11 cellular contexts compared by ENCODE assay signal in genomic region chr16:88967800-88968588, GRCh38. TPM values are rescaled to one million over a fixed set of nuclear protein-coding genes. Genes with fewer than 3 reads are reported as not detected.
DNase-seq lines count a peak whose midpoint lies in the region; ATAC-seq and TF ChIP-seq lines count a peak whose summit lies in the region.
"Had no signal": no experiment of that assay in that cellular context is flagged by ENCODE, and none has a peak within 500 bp of the region (broad histone marks: within the 10 kb centered on the region; RNA-seq: fewer than 3 reads in every experiment).

No MANE protein-coding gene starts in this region.

- no peaks in the 10 kb centered on the region for H3K9me3 ChIP-seq in thoracic aorta

- no peaks in the 10 kb centered on the region for H3K36me3 ChIP-seq in thoracic aorta

- peak; percentile 6 for DNase-seq in activated naive CD4-positive, alpha-beta T cell treated with Interleukin-2 at 50 U/mL for 16 hours
- no peak for DNase-seq in activated naive CD4-positive, alpha-beta T cell (lab: John Stamatoyannopoulos, UW)
- DNase-seq in RPMI8226 (peak; percentile 95), thoracic aorta (ENCODE audit: low spot score) (no peak), NCI-H1092 (lab: John Stamatoyannopoulos, UW) (no peak), NCI-H510A (lab: John Stamatoyannopoulos, UW) (no peak), SW480 (ENCODE audit: low spot score) (no peak)
- DNase-seq: erythroblast; stimulated activated naive CD4-positive, alpha-beta T cell had no signal

- no peak overlapping the region for H3K27ac ChIP-seq in thoracic aorta

- H3K27me3 ChIP-seq in thoracic aorta (replicated peaks; ENCODE audit: insufficient read depth), result no peaks in the 10 kb centered on the region

- no peaks in the 10 kb centered on the region for H3K4me1 ChIP-seq in thoracic aorta (ENCODE audit: control insufficient read depth in 1 of 2, low read depth in 2 of 2)

- no peak for TF ChIP-seq CTCF in thoracic aorta (IDR thresholded peaks at IDR 0.05)

- peak; percentile 58 for ATAC-seq in HG02798 (IDR thresholded peaks at IDR 0.05; ENCODE audit: poor library complexity, unreplicated experiment)
- ATAC-seq in thoracic aorta (ENCODE audit: insufficient number of reproducible peaks, low FRiP score, low read depth), result no peak

- peak overlapping the region; percentile 27 for H3K4me3 ChIP-seq in thoracic aorta

RNA-seq across cellular contexts. Expression of gene CBFA2T3, which starts 9.0 kb away (rescaled TPM):
- total RNA-seq in thoracic aorta, result 1 to 10 TPM; 3.9 to 6.6 TPM
- total RNA-seq: HT1080 had no signal

Comparison
In these comparisons a context has a peak if more than half of its experiments do, and no peak if none do; other contexts are left out.
1. DNase-seq: peak in activated naive CD4-positive, alpha-beta T cell treated with Interleukin-2 at 50 U/mL for 16 hours (single experiment) and RPMI8226 (single experiment); none in activated naive CD4-positive, alpha-beta T cell (0 of 4), thoracic aorta (single experiment), NCI-H1092 (single experiment), NCI-H510A (single experiment) and SW480 (single experiment).